Comparison of ENCODE assay signal across 9 cellular contexts in genomic region chr5:16934123-16934522, GRCh38. TPM values are rescaled to one million over a fixed set of nuclear protein-coding genes. Genes with fewer than 3 reads are reported as not detected.
DNase-seq lines count a peak whose midpoint lies in the region; ATAC-seq, FAIRE-seq and TF ChIP-seq lines count a peak whose summit lies in the region.
"Had no signal": no experiment of that assay in that cellular context is flagged by ENCODE, and none has a peak within 500 bp of the region (broad histone marks: within the 10 kb centered on the region; RNA-seq: fewer than 3 reads in every experiment).

No MANE protein-coding gene starts in this region.

- H3K27ac ChIP-seq in hepatocyte: peak overlapping the region; percentile 94
- H3K27ac ChIP-seq in small intestine (ENCODE audit: low read depth in 1 of 2, low read length in 1 of 2): no peak overlapping the region

- H3K4me3 ChIP-seq in AG10803 (ENCODE audit: low read length): peak overlapping the region; percentile 87
- peak overlapping the region; percentile 92 for H3K4me3 ChIP-seq in hepatocyte
- H3K4me3 ChIP-seq in small intestine (ENCODE audit: low read depth in 1 of 2, low read length in 2 of 2): peak overlapping the region in 1 of 2 donors; percentile 82

- no peaks in the 10 kb centered on the region for H3K9me3 ChIP-seq in hepatocyte (ENCODE audit: low read depth)
- H3K9me3 ChIP-seq in small intestine (ENCODE audit: control insufficient read depth, low read depth): no peaks in the 10 kb centered on the region

- no peak overlapping the region for H3K27ac Mint-ChIP-seq in activated naive CD8-positive, alpha-beta T cell treated with anti-CD3 and anti-CD28 coated beads, Interleukin-2, amount 10 ng/mL, durations not matched to agents 7 days and 5 days
- H3K27ac Mint-ChIP-seq: T-helper 17 cell had no signal

- H3K4me1 ChIP-seq in hepatocyte (ENCODE audit: insufficient read depth) (peaks cover 17% of the 10 kb centered on the region), small intestine (ENCODE audit: control insufficient read depth in 2 of 2, insufficient read depth in 1 of 2, low read depth in 1 of 2, low read length in 1 of 2) (peaks cover 0 to 6% of the 10 kb centered on the region in 2 donors)

- peaks cover 7% of the 10 kb centered on the region for H3K27me3 ChIP-seq in hepatocyte
- H3K27me3 ChIP-seq in small intestine (ENCODE audit: control insufficient read depth in 2 of 2, insufficient read depth in 2 of 2, low read length in 2 of 2): no peaks in the 10 kb centered on the region

- H3K4me2 ChIP-seq in hepatocyte: peak overlapping the region; percentile 72

- DNase-seq in AG10803 (ENCODE audit: low read depth) (peak; percentile 68), NCI-H446 (lab: John Stamatoyannopoulos, UW) (peak; percentile 84 to 92), hepatocyte (ENCODE audit: low spot score) (peak; percentile 87), small intestine (peak; percentile 81), NCI-H2029 (lab: John Stamatoyannopoulos, UW) (no peak)
- peak; percentile 43 for DNase-seq in activated naive CD8-positive, alpha-beta T cell treated with anti-CD3 and anti-CD28 coated beads, Interleukin-2, amount 10 ng/mL, durations not matched to agents 7 days and 5 days

- H4K20me1 ChIP-seq in hepatocyte (ENCODE audit: insufficient read depth, poor library complexity, severe bottlenecking): peaks cover 39% of the 10 kb centered on the region

- H2AFZ ChIP-seq in hepatocyte: no peak overlapping the region

- no peaks in the 10 kb centered on the region for H3K36me3 ChIP-seq in hepatocyte (replicated peaks; ENCODE audit: insufficient read depth, low read depth)
- H3K36me3 ChIP-seq in small intestine (ENCODE audit: control insufficient read depth in 2 of 2, insufficient read depth in 2 of 2, low read length in 2 of 2): no peaks in the 10 kb centered on the region

- H3K4me3 Mint-ChIP-seq in activated naive CD8-positive, alpha-beta T cell treated with anti-CD3 and anti-CD28 coated beads, Interleukin-2, amount 10 ng/mL, durations not matched to agents 7 days and 5 days: no peak overlapping the region

- peaks cover 49% of the 10 kb centered on the region for H3K27me3 Mint-ChIP-seq in activated naive CD8-positive, alpha-beta T cell treated with anti-CD3 and anti-CD28 coated beads, Interleukin-2, amount 10 ng/mL, durations not matched to agents 7 days and 5 days

- POLR2A ChIA-PET in activated naive CD8-positive, alpha-beta T cell treated with anti-CD3 and anti-CD28 coated beads, Interleukin-2, amount 10 ng/mL, durations not matched to agents 7 days and 5 days (lab: Charles Lee): no interaction called here

- H3K36me3 Mint-ChIP-seq in activated naive CD8-positive, alpha-beta T cell treated with anti-CD3 and anti-CD28 coated beads, Interleukin-2, amount 10 ng/mL, durations not matched to agents 7 days and 5 days: no peaks in the 10 kb centered on the region

- peaks cover 13% of the 10 kb centered on the region for H3K4me1 Mint-ChIP-seq in activated naive CD8-positive, alpha-beta T cell treated with anti-CD3 and anti-CD28 coated beads, Interleukin-2, amount 10 ng/mL, durations not matched to agents 7 days and 5 days

- TF ChIP-seq CTCF in AG10803 (conservative IDR thresholded peaks at IDR 0.05; ENCODE audit: low read length) (peak; percentile 99), hepatocyte (IDR thresholded peaks at IDR 0.05; ENCODE audit: poor library complexity) (peak; percentile 84)

- peaks cover 63% of the 10 kb centered on the region for H3K79me2 ChIP-seq in hepatocyte

- ATAC-seq in GM18499 (IDR thresholded peaks at IDR 0.05; ENCODE audit: insufficient read depth, unreplicated experiment) (peak; percentile 54), HG02938 (IDR thresholded peaks at IDR 0.05; ENCODE audit: unreplicated experiment) (peak; percentile 57)
- ATAC-seq in activated naive CD8-positive, alpha-beta T cell treated with anti-CD3 and anti-CD28 coated beads, Interleukin-2, amount 10 ng/mL, durations not matched to agents 7 days and 5 days (ENCODE audit: low read depth): no peak
- ATAC-seq: T-helper 17 cell had no signal

- no peaks in the 10 kb centered on the region for H3K9me3 Mint-ChIP-seq in activated naive CD8-positive, alpha-beta T cell treated with anti-CD3 and anti-CD28 coated beads, Interleukin-2, amount 10 ng/mL, durations not matched to agents 7 days and 5 days

- FAIRE-seq in small intestine (lab: Jason Lieb, UNC): no peak

- no peaks in the 10 kb centered on the region for H3K9me2 ChIP-seq in hepatocyte (replicated peaks; ENCODE audit: insufficient read depth)

- 3% methylated on average over 11 of the region's 11 CpGs for WGBS in hepatocyte (ENCODE audit: low lambda C conversion rate, missing lambda C conversion rate)
- 2 to 4% (median 3%) methylated on average over 11 of the region's 11 CpGs for WGBS in small intestine, 3 donors

RNA-seq across cellular contexts. Expression of gene MYO10, which starts 2.0 kb away (rescaled TPM):
- total RNA-seq in activated naive CD8-positive, alpha-beta T cell treated with anti-CD3 and anti-CD28 coated beads, Interleukin-2, amount 10 ng/mL, durations not matched to agents 7 days and 5 days: not detected
- 32.3 and 33.7 TPM in 2 replicates for total RNA-seq in hepatocyte
- polyA plus RNA-seq in hepatocyte (52.4 and 53.2 TPM in 2 replicates), small intestine (10 to 100 TPM; 10.3 to 22.5 (median 14.9) TPM)

Comparison
In these comparisons a context has a peak if more than half of its experiments do, and no peak if none do; other contexts are left out.
1. RNA of gene MYO10, which starts 2.0 kb away (total RNA-seq): 32.3 to 33.7 TPM in hepatocyte; not detected in activated naive CD8-positive, alpha-beta T cell treated with anti-CD3 and anti-CD28 coated beads, Interleukin-2, amount 10 ng/mL, durations not matched to agents 7 days and 5 days; every median in the first group is over 10 times any median in the second.